In genomic region chr1:20187103-20187812, GRCh38 we compare ENCODE assay signal across 10 cellular contexts. TPM values are rescaled to one million over a fixed set of nuclear protein-coding genes. Genes with fewer than 3 reads are reported as not detected.
DNase-seq lines count a peak whose midpoint lies in the region; ATAC-seq, FAIRE-seq and TF ChIP-seq lines count a peak whose summit lies in the region.
"Had no signal": no experiment of that assay in that cellular context is flagged by ENCODE, and none has a peak within 500 bp of the region (broad histone marks: within the 10 kb centered on the region; RNA-seq: fewer than 3 reads in every experiment).

No MANE protein-coding gene starts in this region.

- CTCF ChIA-PET in CD8-positive, alpha-beta memory T cell (lab: Charles Lee) = interaction anchor here (1.5 kb wide), 1 partner anchor 36 kb away, joined by 5 read pairs; no protein-coding TSS in a partner anchor

- no peaks in the 10 kb centered on the region for H3K36me3 ChIP-seq in CD8-positive, alpha-beta memory T cell (ENCODE audit: insufficient read depth, low read length)

- H3K36me3 Mint-ChIP-seq in CD8-positive, alpha-beta memory T cell = no peaks in the 10 kb centered on the region
- H3K36me3 Mint-ChIP-seq in activated naive CD8-positive, alpha-beta T cell treated with anti-CD3 and anti-CD28 coated beads, Interleukin-2, amount 50 U/mL, for 24 hours (ENCODE audit: low read depth) = peaks cover 3% of the 10 kb centered on the region
- H3K36me3 Mint-ChIP-seq in naive thymus-derived CD8-positive, alpha-beta T cell = no peaks in the 10 kb centered on the region

- peak overlapping the region; percentile 11 for H3K4me3 ChIP-seq in CD8-positive, alpha-beta memory T cell (ENCODE audit: low read length)
- H3K4me3 ChIP-seq in lower leg skin (ENCODE audit: low read depth, poor library complexity, severe bottlenecking) = no peak overlapping the region

- 42 to 48% methylated on average over 7 of the region's 7 CpGs for WGBS in lower leg skin, 2 donors

- ATAC-seq in activated naive CD8-positive, alpha-beta T cell treated with anti-CD3 and anti-CD28 coated beads, Interleukin-2, amount 50 U/mL, for 24 hours = peak; percentile 64
- ATAC-seq in naive thymus-derived CD8-positive, alpha-beta T cell = peak in 1 of 2 donors; percentile 40
- no peak for ATAC-seq in HG03045 (IDR thresholded peaks at IDR 0.05; ENCODE audit: unreplicated experiment)

- no peaks in the 10 kb centered on the region for H3K27me3 ChIP-seq in CD8-positive, alpha-beta memory T cell (ENCODE audit: insufficient read depth, low read length, poor library complexity, severe bottlenecking)

- FAIRE-seq in frontal cortex (lab: Jason Lieb, UNC) = no peak

- no peaks in the 10 kb centered on the region for H3K9me3 Mint-ChIP-seq in CD8-positive, alpha-beta memory T cell
- no peaks in the 10 kb centered on the region for H3K9me3 Mint-ChIP-seq in activated naive CD8-positive, alpha-beta T cell treated with anti-CD3 and anti-CD28 coated beads, Interleukin-2, amount 50 U/mL, for 24 hours
- no peaks in the 10 kb centered on the region for H3K9me3 Mint-ChIP-seq in naive thymus-derived CD8-positive, alpha-beta T cell

- TF ChIP-seq CTCF in lower leg skin (IDR thresholded peaks at IDR 0.05) = no peak

- no peaks in the 10 kb centered on the region for H3K9me3 ChIP-seq in CD8-positive, alpha-beta memory T cell (ENCODE audit: low read length)

- peak in 2 of 5 donors; percentile 10 to 20 for DNase-seq in CD8-positive, alpha-beta memory T cell
- peak; percentile 66 for DNase-seq in NCI-H510A treated with DMSO at 0.1 percent for 48 hours (lab: John Stamatoyannopoulos, UW)
- DNase-seq in activated naive CD8-positive, alpha-beta T cell treated with anti-CD3 and anti-CD28 coated beads, Interleukin-2, amount 50 U/mL, for 24 hours = peak; percentile 48
- DNase-seq in naive thymus-derived CD8-positive, alpha-beta T cell = peak in 2 of 10 donors; percentile 8 to 12
- no peak for DNase-seq in frontal cortex (ENCODE audit: low spot score in 2 of 2)
- no peak for DNase-seq in RPMI8226
- DNase-seq in lower leg skin (ENCODE audit: low spot score in 2 of 2) = no peak

- peaks cover 40% of the 10 kb centered on the region for H3K4me1 ChIP-seq in CD8-positive, alpha-beta memory T cell (ENCODE audit: insufficient read depth, low read length)

- no peak for TF ChIP-seq POLR2A in lower leg skin (IDR thresholded peaks at IDR 0.05)

- POLR2A ChIA-PET in CD8-positive, alpha-beta memory T cell (lab: Charles Lee) = no interaction called here
- POLR2A ChIA-PET in naive thymus-derived CD8-positive, alpha-beta T cell (lab: Charles Lee) = no interaction called here

- H3K27ac Mint-ChIP-seq in CD8-positive, alpha-beta memory T cell = peak overlapping the region; percentile 15 to 92 (median 74)
- peak overlapping the region; percentile 79 for H3K27ac Mint-ChIP-seq in activated naive CD8-positive, alpha-beta T cell treated with anti-CD3 and anti-CD28 coated beads, Interleukin-2, amount 50 U/mL, for 24 hours
- H3K27ac Mint-ChIP-seq in naive thymus-derived CD8-positive, alpha-beta T cell = peak overlapping the region in 7 of 10 donors; percentile 0 to 75 (median 44)

- peak overlapping the region; percentile 22 to 90 (median 81) for H3K4me3 Mint-ChIP-seq in CD8-positive, alpha-beta memory T cell
- H3K4me3 Mint-ChIP-seq in activated naive CD8-positive, alpha-beta T cell treated with anti-CD3 and anti-CD28 coated beads, Interleukin-2, amount 50 U/mL, for 24 hours = peak overlapping the region; percentile 82
- H3K4me3 Mint-ChIP-seq in naive thymus-derived CD8-positive, alpha-beta T cell = peak overlapping the region in 9 of 10 donors; percentile 16 to 85 (median 57)

- H3K4me1 Mint-ChIP-seq in CD8-positive, alpha-beta memory T cell = peaks cover 40 to 50% (median 46%) of the 10 kb centered on the region in 3 donors
- peaks cover 50% of the 10 kb centered on the region for H3K4me1 Mint-ChIP-seq in activated naive CD8-positive, alpha-beta T cell treated with anti-CD3 and anti-CD28 coated beads, Interleukin-2, amount 50 U/mL, for 24 hours
- peaks cover 32 to 50% (median 46%) of the 10 kb centered on the region in 4 donors for H3K4me1 Mint-ChIP-seq in naive thymus-derived CD8-positive, alpha-beta T cell

- intact Hi-C loops in lower leg skin (cut with DNase I; ENCODE audit: low total_unique reads) = no loop called here

- H3K27me3 Mint-ChIP-seq in CD8-positive, alpha-beta memory T cell = peaks cover 6 to 18% of the 10 kb centered on the region in 2 donors
- H3K27me3 Mint-ChIP-seq in activated naive CD8-positive, alpha-beta T cell treated with anti-CD3 and anti-CD28 coated beads, Interleukin-2, amount 50 U/mL, for 24 hours = peaks cover 28% of the 10 kb centered on the region
- peaks cover 0 to 9% (median 2%) of the 10 kb centered on the region in 5 donors for H3K27me3 Mint-ChIP-seq in naive thymus-derived CD8-positive, alpha-beta T cell

- H3K27ac ChIP-seq in CD8-positive, alpha-beta memory T cell (ENCODE audit: low read depth, low read length) = peak overlapping the region; percentile 86

RNA-seq across cellular contexts. Expression of gene PLA2G2C, which starts 0.9 kb away (rescaled TPM):
- total RNA-seq in CD8-positive, alpha-beta memory T cell = not detected
- not detected for polyA plus RNA-seq in CD8-positive, alpha-beta memory T cell
- not detected for total RNA-seq in naive thymus-derived CD8-positive, alpha-beta T cell
- polyA plus RNA-seq in naive thymus-derived CD8-positive, alpha-beta T cell = not detected
- not detected for total RNA-seq in frontal cortex
- total RNA-seq in lower leg skin = under 1 TPM in 1 of 4 donors, not detected in 3; 0.10 TPM
- total RNA-seq: fibroblast of lung had no signal
- polyA plus RNA-seq: fibroblast of lung had no signal

RNA-seq across cellular contexts. Expression of gene UBXN10, which starts 1.4 kb away (rescaled TPM):
- total RNA-seq in CD8-positive, alpha-beta memory T cell = under 1 TPM; 0.38 to 0.50 TPM
- polyA plus RNA-seq in CD8-positive, alpha-beta memory T cell = 1.4 TPM
- not detected for total RNA-seq in naive thymus-derived CD8-positive, alpha-beta T cell
- polyA plus RNA-seq in naive thymus-derived CD8-positive, alpha-beta T cell = under 1 TPM; 0.04 to 0.30 (median 0.07) TPM
- 3.3 TPM for total RNA-seq in frontal cortex
- total RNA-seq in lower leg skin = under 1 TPM in 3 of 4 donors, not detected in 1; 0.12 to 0.91 (median 0.81) TPM
- polyA plus RNA-seq: fibroblast of lung had no signal

RNA-seq across cellular contexts. Expression of gene PLA2G2F, which starts 48.1 kb away (rescaled TPM):
- total RNA-seq in CD8-positive, alpha-beta memory T cell = not detected
- not detected for polyA plus RNA-seq in CD8-positive, alpha-beta memory T cell
- not detected for total RNA-seq in naive thymus-derived CD8-positive, alpha-beta T cell
- polyA plus RNA-seq in naive thymus-derived CD8-positive, alpha-beta T cell = not detected
- total RNA-seq in frontal cortex = not detected
- total RNA-seq in lower leg skin = 10 to 100 TPM; 19.9 to 29.0 (median 24.6) TPM
- total RNA-seq: fibroblast of lung; T-helper 1 cell treated with Interleukin-12 subunit alpha and Interleukin-12 subunit beta and Interleukin-4 antibody, amounts not matched to agents 30 ng/mL and 1 ng/mL, for 36 hours had no signal
- polyA plus RNA-seq: fibroblast of lung had no signal

Comparison
In these comparisons a context has a peak if more than half of its experiments do, and no peak if none do; other contexts are left out.
1. DNase-seq: peak in NCI-H510A treated with DMSO at 0.1 percent for 48 hours (single experiment) and activated naive CD8-positive, alpha-beta T cell treated with anti-CD3 and anti-CD28 coated beads, Interleukin-2, amount 50 U/mL, for 24 hours (single experiment); none in frontal cortex (0 of 2), RPMI8226 (single experiment) and lower leg skin (0 of 2).
2. RNA of gene PLA2G2F, which starts 48.1 kb away (total RNA-seq): 19.9 to 29.0 TPM in lower leg skin; not detected in CD8-positive, alpha-beta memory T cell, not detected in naive thymus-derived CD8-positive, alpha-beta T cell and not detected in frontal cortex (single experiment); every median in the first group is over 10 times any median in the second.
3. Peak in every context shown above with its lines, with median percentiles within 50 percentile points of each other: H3K27ac Mint-ChIP-seq and H3K4me3 Mint-ChIP-seq.